8 cellular contexts compared by ENCODE assay signal in the genomic region with DNA sequence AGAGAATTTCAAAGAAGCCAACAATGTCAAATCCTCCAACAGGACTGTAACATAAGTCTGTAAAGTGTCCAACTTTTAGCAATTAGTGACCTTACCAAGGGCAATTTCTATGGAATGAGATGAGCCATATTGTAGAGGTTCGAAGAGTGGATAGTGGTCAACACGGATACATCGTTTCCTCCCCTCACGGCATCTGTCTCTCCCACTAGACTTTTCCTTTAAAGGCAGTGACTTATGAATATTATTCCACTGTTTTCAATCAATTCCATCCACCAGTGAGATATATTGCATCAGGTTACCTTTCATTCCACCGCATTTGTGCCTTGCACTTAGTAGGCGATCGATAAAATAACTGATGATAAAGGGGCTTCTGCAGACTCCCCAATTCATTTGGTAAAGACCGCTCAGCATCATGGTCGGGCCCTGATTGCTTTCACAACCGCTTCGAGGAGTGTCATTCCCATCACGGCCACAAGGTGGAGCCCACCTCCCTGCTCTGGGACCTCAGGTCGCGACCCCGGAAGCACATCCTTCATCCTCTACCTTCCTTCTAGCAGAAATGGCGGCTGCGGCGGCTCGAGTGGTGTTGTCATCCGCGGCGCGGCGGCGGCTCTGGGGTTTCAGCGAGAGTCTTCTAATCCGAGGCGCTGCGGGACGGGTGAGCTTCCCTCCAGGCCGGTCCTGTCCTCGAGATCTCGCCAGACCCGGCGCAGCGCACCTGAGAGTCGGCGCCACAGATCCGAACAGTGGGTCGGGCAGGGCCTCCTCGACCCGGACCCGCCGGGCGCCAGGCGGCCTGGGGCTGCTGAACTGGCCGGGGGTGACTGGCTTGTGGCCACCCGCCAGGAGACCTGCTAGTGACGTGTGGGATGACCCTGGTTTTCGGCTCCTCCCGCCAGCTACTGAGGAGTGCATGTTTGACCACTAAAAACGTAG. TPM values are rescaled to one million over a fixed set of nuclear protein-coding genes. Genes with fewer than 3 reads are reported as not detected.
A peak's percentile ranks its signal among the peaks of the same experiment; 100 is the strongest.
DNase-seq lines count a peak whose midpoint lies in the region; ATAC-seq, FAIRE-seq and TF ChIP-seq lines count a peak whose summit lies in the region.

A gene with protein sequence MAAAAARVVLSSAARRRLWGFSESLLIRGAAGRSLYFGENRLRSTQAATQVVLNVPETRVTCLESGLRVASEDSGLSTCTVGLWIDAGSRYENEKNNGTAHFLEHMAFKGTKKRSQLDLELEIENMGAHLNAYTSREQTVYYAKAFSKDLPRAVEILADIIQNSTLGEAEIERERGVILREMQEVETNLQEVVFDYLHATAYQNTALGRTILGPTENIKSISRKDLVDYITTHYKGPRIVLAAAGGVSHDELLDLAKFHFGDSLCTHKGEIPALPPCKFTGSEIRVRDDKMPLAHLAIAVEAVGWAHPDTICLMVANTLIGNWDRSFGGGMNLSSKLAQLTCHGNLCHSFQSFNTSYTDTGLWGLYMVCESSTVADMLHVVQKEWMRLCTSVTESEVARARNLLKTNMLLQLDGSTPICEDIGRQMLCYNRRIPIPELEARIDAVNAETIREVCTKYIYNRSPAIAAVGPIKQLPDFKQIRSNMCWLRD (plus strand): TSS at position 535 of the 936 bp plus-strand sequence. CDS start 25 bp downstream, at position 560.

- peak within 1 kb of the TSS; percentile 80 to 93 for H3K27ac Mint-ChIP-seq in T-cell

- DNase-seq in GM12892 (ENCODE audit: insufficient read length) (peak; percentile 68), NCI-H1436 treated with DMSO at 0.1 percent for 48 hours (lab: John Stamatoyannopoulos, UW) (peak; percentile 27), T-cell (peak; percentile 89 to 99 (median 96)), adrenal gland (peak; percentile 94 to 99 (median 97)), heart left ventricle (peak; percentile 94 to 97 (median 96)), posterior cingulate gyrus (peak; percentile 93 to 99 (median 98)), upper lobe of left lung (peak; percentile 95 to 97)

- peaks cover 0 to 28% of the 10 kb centered on the region in 2 donors for H3K36me3 ChIP-seq in adrenal gland (replicated peaks in 1 of 2)
- H3K36me3 ChIP-seq in heart left ventricle = peaks cover 0 to 37% (median 34%) of the 10 kb centered on the region in 9 donors
- peaks cover 14 to 32% (median 18%) of the 10 kb centered on the region in 4 donors for H3K36me3 ChIP-seq in upper lobe of left lung

- H3K27me3 ChIP-seq in adrenal gland (no peaks in the 10 kb centered on the region), heart left ventricle (no peaks in the 10 kb centered on the region), upper lobe of left lung (no peaks in the 10 kb centered on the region)

- FAIRE-seq in GM12892 (lab: Jason Lieb, UNC) = peak; percentile 97

- peaks cover 15% of the 10 kb centered on the region for H3K36me3 Mint-ChIP-seq in T-cell

- ATAC-seq in HG02852 (IDR thresholded peaks at IDR 0.05; ENCODE audit: unreplicated experiment) (peak; percentile 92), T-cell (replicated peaks in 1 of 4) (peak; percentile 96 to 100 (median 98)), heart left ventricle (peak; percentile 94 to 98 (median 98)), upper lobe of left lung (ENCODE audit: low FRiP score in 2 of 2) (peak; percentile 99 to 100)

- no peaks in the 10 kb centered on the region for H3K9me3 Mint-ChIP-seq in T-cell

- TF ChIP-seq POLR2A in GM12892 (IDR thresholded peaks at IDR 0.05; ENCODE audit: low read depth, low read length) (peak; percentile 81), adrenal gland (IDR thresholded peaks at IDR 0.05) (peak; percentile 27 to 73), heart left ventricle (IDR thresholded peaks at IDR 0.05) (peak in 1 of 2 donors; percentile 38), upper lobe of left lung (IDR thresholded peaks at IDR 0.05) (peak in 2 of 4 donors; percentile 56 to 66)

- 1 to 6% (median 2%) methylated on average over 21 to 52 of the region's 52 CpGs for WGBS in adrenal gland, 4 donors
- WGBS in heart left ventricle, 4 donors = 2 to 5% (median 2%) methylated on average over 22 to 52 of the region's 52 CpGs
- 6% methylated on average over 17 to 29 of the region's 52 CpGs for WGBS in upper lobe of left lung, 2 donors

- H3K4me1 ChIP-seq in adrenal gland (replicated peaks in 1 of 2) (peaks cover 12 to 21% of the 10 kb centered on the region in 2 donors), heart left ventricle (peaks cover 4 to 25% (median 17%) of the 10 kb centered on the region in 12 donors), upper lobe of left lung (peaks cover 13 to 22% (median 15%) of the 10 kb centered on the region in 4 donors)

- no peaks in the 10 kb centered on the region for H3K9me3 ChIP-seq in adrenal gland (replicated peaks in 1 of 3)
- H3K9me3 ChIP-seq in heart left ventricle = no peaks in the 10 kb centered on the region
- no peaks in the 10 kb centered on the region for H3K9me3 ChIP-seq in upper lobe of left lung

- intact Hi-C loops in adrenal gland (cut with DNase I) = loop anchor here in 1 of 2 donors (10.0 kb wide), 1 partner anchor 108 kb away; no protein-coding TSS in a partner anchor
- intact Hi-C loops in heart left ventricle (cut with DNase I) = loop anchor here in 6 of 10 donors (2.0 to 10.0 kb wide), 6 partner anchors 45 to 238 kb away; a partner anchor contains a TSS
- intact Hi-C loops in posterior cingulate gyrus (cut with DNase I) = loop anchor here (5.0 to 10.0 kb wide), 2 partner anchors 45 to 108 kb away; a partner anchor contains a TSS

- peak within 1 kb of the TSS; percentile 67 to 95 (median 90) for H3K27ac ChIP-seq in adrenal gland
- peak within 1 kb of the TSS in 11 of 12 donors; percentile 77 to 91 (median 81) for H3K27ac ChIP-seq in heart left ventricle
- H3K27ac ChIP-seq in upper lobe of left lung = peak within 1 kb of the TSS; percentile 88 to 90 (median 88)

- no peak for TF ChIP-seq EP300 in upper lobe of left lung (IDR thresholded peaks at IDR 0.05)

- TF ChIP-seq CTCF in adrenal gland (IDR thresholded peaks at IDR 0.05) = peak; percentile 90 to 98 (median 96)
- peak; percentile 94 to 98 (median 98) for TF ChIP-seq CTCF in heart left ventricle (IDR thresholded peaks at IDR 0.05)
- TF ChIP-seq CTCF in upper lobe of left lung (IDR thresholded peaks at IDR 0.05) = peak; percentile 94 to 98 (median 97)

- H3K4me1 Mint-ChIP-seq in T-cell = peaks cover 34 to 39% (median 39%) of the 10 kb centered on the region in 3 donors

- POLR2A ChIA-PET in T-cell (lab: Charles Lee) = interaction anchor here in 1 of 2 donors (0.9 kb wide), 1 partner anchor 10 kb away, joined by 3 read pairs; no protein-coding TSS in a partner anchor

- peak within 1 kb of the TSS; percentile 88 to 91 (median 91) for H3K4me3 Mint-ChIP-seq in T-cell

- CTCF ChIA-PET in T-cell (lab: Charles Lee) = interaction anchor here in 1 of 2 donors (0.9 to 1.0 kb wide), 2 partner anchors 9 to 51 kb away, joined by 3 to 5 read pairs; a partner anchor contains a TSS

- H3K4me3 ChIP-seq in adrenal gland = peak within 1 kb of the TSS; percentile 49 to 88 (median 70)
- H3K4me3 ChIP-seq in heart left ventricle = peak within 1 kb of the TSS; percentile 78 to 97 (median 90)
- H3K4me3 ChIP-seq in upper lobe of left lung = peak within 1 kb of the TSS; percentile 70 to 96 (median 84)

- H3K27me3 Mint-ChIP-seq in T-cell = no peaks in the 10 kb centered on the region

RNA-seq across cellular contexts. Expression of the gene that starts here (rescaled TPM):
- polyA plus RNA-seq in GM12892 (2012; ENCODE audit: missing spikeins) = 100 TPM
- total RNA-seq in T-cell (10 to 100 TPM; 62.5 to 91.1 (median 66.2) TPM), adrenal gland (100 to 1,000 TPM in 1 of 8 donors, 10 to 100 TPM in 7; 58.8 to 120 (median 79.3) TPM), heart left ventricle (10 to 100 TPM; 57.8 to 95.7 (median 73.3) TPM), upper lobe of left lung (10 to 100 TPM; 24.9 to 53.2 (median 41.8) TPM)
- polyA plus RNA-seq in adrenal gland (100 to 1,000 TPM in 1 of 3 donors, 10 to 100 TPM in 2; 51.9 to 147 (median 64.7) TPM), heart left ventricle (10 to 100 TPM; 57.4 to 65.5 TPM)

Comparison
In these comparisons a context has a peak if more than half of its experiments do, and no peak if none do; other contexts are left out.
1. Peak in every context shown above with its lines: DNase-seq, ATAC-seq, H3K4me3 ChIP-seq and H3K27ac ChIP-seq.
2. DNase-seq: peak in every context shown above with its lines; median percentile 98 in posterior cingulate gyrus; 97 in adrenal gland; 96 in T-cell; 96 in heart left ventricle; 96 in upper lobe of left lung; 68 in GM12892; 27 in NCI-H1436 treated with DMSO at 0.1 percent for 48 hours.